ENCODE assay signal across 8 cellular contexts in genomic region chr17:7583253-7584109, GRCh38.
DNase-seq lines count a peak whose midpoint lies in the region; ATAC-seq and TF ChIP-seq lines count a peak whose summit lies in the region.

TSS of gene MPDU1 (plus strand) at chr17:7583852. CDS start at chr17:7583863, 11 bp downstream.

- DNase-seq in AG20443 (ENCODE audit: low spot score) (peak; percentile 92), NCI-H524 treated with DMSO at 0.1 percent for 48 hours (lab: John Stamatoyannopoulos, UW) (peak; percentile 33), kidney tubule cell (ENCODE audit: low spot score) (peak; percentile 96)
- peak; percentile 92 to 93 for DNase-seq in activated CD4-positive, alpha-beta T cell treated with anti-CD3 and anti-CD28 coated beads for 4 hours
- DNase-seq in stimulated activated CD4-positive, alpha-beta T cell treated with anti-CD3 and anti-CD28 coated beads, Interleukin-1b, Interleukin-23, amount 100 ng/mL, for 24 hours (ENCODE audit: low read depth in 4 of 4, low spot score in 1 of 4): peak; percentile 89 to 94 (median 90)

- peak; percentile 85 for TF ChIP-seq POLR2A in GM19099 (IDR thresholded peaks at IDR 0.05; ENCODE audit: extremely low read depth, insufficient read length, low read depth)

- peak within 1 kb of the TSS; percentile 99 for H3K27ac ChIP-seq in cingulate gyrus (ENCODE audit: low read depth, low read length)

- peak; percentile 69 for ATAC-seq in HG03432 (IDR thresholded peaks at IDR 0.05; ENCODE audit: unreplicated experiment)

Comparison
In these comparisons a context has a peak if more than half of its experiments do, and no peak if none do; other contexts are left out.
1. Peak in every context shown above with its lines: DNase-seq, ATAC-seq and H3K27ac ChIP-seq.
2. DNase-seq: peak in every context shown above with its lines; median percentile 96 in kidney tubule cell; 92 in activated CD4-positive, alpha-beta T cell treated with anti-CD3 and anti-CD28 coated beads for 4 hours; 92 in AG20443; 90 in stimulated activated CD4-positive, alpha-beta T cell treated with anti-CD3 and anti-CD28 coated beads, Interleukin-1b, Interleukin-23, amount 100 ng/mL, for 24 hours; 33 in NCI-H524 treated with DMSO at 0.1 percent for 48 hours.